ENCODE assay signal across 14 cellular contexts in the genomic region with DNA sequence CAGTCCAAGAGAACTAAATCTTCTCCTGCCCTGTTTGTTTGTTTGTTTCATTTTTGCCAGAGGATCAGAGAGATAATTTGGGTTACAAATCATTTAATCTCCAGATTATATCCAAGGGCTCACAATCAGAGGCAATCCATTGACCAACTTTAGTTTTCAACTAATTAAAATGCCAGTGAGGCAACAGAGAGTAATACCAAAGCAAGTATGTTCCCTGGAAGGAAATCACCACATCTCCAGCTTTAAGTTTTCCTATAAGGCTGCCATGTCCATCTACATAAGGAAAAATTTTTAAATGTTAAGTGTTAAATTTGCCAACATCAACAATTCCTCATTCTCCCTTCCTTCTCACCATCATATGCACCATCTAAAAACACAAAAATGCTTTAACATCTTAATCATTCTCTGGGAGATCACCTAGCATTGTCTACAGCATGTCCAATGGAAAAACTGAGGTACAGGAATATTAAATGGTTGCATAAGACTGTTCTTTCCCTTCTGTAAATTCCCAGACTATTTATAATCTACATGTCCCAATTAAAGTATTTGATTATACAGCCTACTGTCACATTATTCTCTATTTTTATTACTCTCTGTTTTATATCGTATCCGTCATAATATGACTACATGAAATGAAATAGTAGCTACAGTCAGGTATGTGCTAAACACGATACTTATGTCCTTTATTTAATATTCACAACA. TPM values are rescaled to one million over a fixed set of nuclear protein-coding genes. Genes with fewer than 3 reads are reported as not detected.
A peak's percentile ranks its signal among the peaks of the same experiment; 100 is the strongest.
DNase-seq lines count a peak whose midpoint lies in the region; ATAC-seq and TF ChIP-seq lines count a peak whose summit lies in the region.
"Had no signal": no experiment of that assay in that cellular context is flagged by ENCODE, and none has a peak within 500 bp of the region (broad histone marks: within the 10 kb centered on the region; RNA-seq: fewer than 3 reads in every experiment).

No MANE protein-coding gene starts in this region.

- H2AFZ ChIP-seq in PC-3 (ENCODE audit: low read length) (peak overlapping the region; percentile 0; the same call in 1 of the 2 replicates), mesenchymal stem cell (ENCODE audit: low read depth, low read length) (no peak overlapping the region)

- POLR2A ChIA-PET in PC-3 (lab: Charles Lee; ENCODE audit: unreplicated experiment), result interaction anchor here (0.6 to 1.5 kb wide), 6 partner anchors 10 to 205 kb away, joined by 3 to 9 read pairs (median 4); partner anchors contain the start of genes CHCHD1 and USP54

- H2BK12ac ChIP-seq in mesenchymal stem cell (ENCODE audit: low read length in 2 of 2), result no peak overlapping the region

- WGBS in mesenchymal stem cell, result no CpG with 5 or more reads among the region's 3 CpGs
- WGBS in testis, 2 donors, result 79 to 84% methylated on average over 3 of the region's 3 CpGs

- H4K91ac ChIP-seq in mesenchymal stem cell (ENCODE audit: low read length), result no peak overlapping the region

- peaks cover 5% of the 10 kb centered on the region for H3F3A ChIP-seq in PC-3 (ENCODE audit: low read length, unreplicated experiment)

- H2BK15ac ChIP-seq in mesenchymal stem cell (ENCODE audit: low read depth, poor library complexity, severe bottlenecking), result no peak overlapping the region

- ATAC-seq in PC-3 (no peak), HG03095 (IDR thresholded peaks at IDR 0.05; ENCODE audit: unreplicated experiment) (no peak), GM19324 (IDR thresholded peaks at IDR 0.05; ENCODE audit: low FRiP score, unreplicated experiment) (no peak)

- TF ChIP-seq CTCF in PC-3 (conservative IDR thresholded peaks at IDR 0.05; ENCODE audit: low read depth, low read length) (no peak), colonic mucosa (IDR thresholded peaks at IDR 0.05) (no peak), testis (IDR thresholded peaks at IDR 0.05) (no peak)

- H3K9me2 ChIP-seq in PC-3 (replicated peaks; ENCODE audit: low read length), result no peaks in the 10 kb centered on the region

- H3K14ac ChIP-seq in mesenchymal stem cell (ENCODE audit: low read length in 2 of 2), result no peak overlapping the region

- H3K9me3 ChIP-seq in PC-3 (ENCODE audit: low read length) (no peaks in the 10 kb centered on the region), colonic mucosa (no peaks in the 10 kb centered on the region), mesenchymal stem cell (ENCODE audit: control insufficient read depth, low read length) (no peaks in the 10 kb centered on the region), testis (no peaks in the 10 kb centered on the region)
- H3K9me3 ChIP-seq: BLaER1 treated with 17β-estradiol and CSF1 and Interleukin-3, amounts not matched to agents 10 nM and 100 nM had no signal

- H3K79me2 ChIP-seq in PC-3 (ENCODE audit: low read length), result 0 out of 2 replicates have a peak, but pooled peaks cover 6% of the 10 kb centered on the region

- no TSS peak for BruUV-seq in PC-3 (replicated peaks; lab: Mats Ljungman, UMichigan)

- H3K9ac ChIP-seq in PC-3 (ENCODE audit: low read length), result peak overlapping the region; percentile 1; the same call in 1 of the 2 replicates
- peak overlapping the region in 1 of 2 donors; percentile 35 for H3K9ac ChIP-seq in colonic mucosa (ENCODE audit: low read depth in 2 of 2, low read length in 2 of 2)
- peak overlapping the region; percentile 20 for H3K9ac ChIP-seq in mesenchymal stem cell (ENCODE audit: low read length)

- H3K23ac ChIP-seq in mesenchymal stem cell (ENCODE audit: low read length in 2 of 2), result no peak overlapping the region

- H2BK5ac ChIP-seq in mesenchymal stem cell (ENCODE audit: low read depth, low read length, poor library complexity, severe bottlenecking), result no peak overlapping the region

- H3K27ac ChIP-seq in PC-3 (ENCODE audit: low read length) (peak overlapping the region; percentile 49), colonic mucosa (peak overlapping the region; percentile 72), mesenchymal stem cell (ENCODE audit: low read length, poor library complexity, severe bottlenecking) (no peak overlapping the region), testis (peak overlapping the region; percentile 57 to 74)
- H3K27ac ChIP-seq: BLaER1 treated with 17β-estradiol and CSF1 and Interleukin-3, amounts not matched to agents 10 nM and 100 nM had no signal

- H3K79me1 ChIP-seq in mesenchymal stem cell (replicated peaks; ENCODE audit: low read length, poor library complexity, severe bottlenecking), result peaks cover 17% of the 10 kb centered on the region

- H3K4ac ChIP-seq in mesenchymal stem cell (ENCODE audit: low read depth in 1 of 2, low read length in 2 of 2), result no peak overlapping the region

- H2AK5ac ChIP-seq in mesenchymal stem cell (ENCODE audit: low read length, severe bottlenecking), result no peak overlapping the region

- no peaks in the 10 kb centered on the region for H4K20me1 ChIP-seq in PC-3 (ENCODE audit: low read length)
- H4K20me1 ChIP-seq: BLaER1 treated with 17β-estradiol and CSF1 and Interleukin-3, amounts not matched to agents 10 nM and 100 nM had no signal

- H3K4me1 ChIP-seq in PC-3 (ENCODE audit: insufficient read depth, low read length), result peaks cover 34% of the 10 kb centered on the region
- H3K4me1 ChIP-seq in colonic mucosa, result no peaks in the 10 kb centered on the region
- peaks cover 2% of the 10 kb centered on the region for H3K4me1 ChIP-seq in mesenchymal stem cell (ENCODE audit: control insufficient read depth, insufficient read depth, low read depth, low read length)
- peaks cover 15% of the 10 kb centered on the region for H3K4me1 ChIP-seq in testis

- H3K36me3 ChIP-seq in PC-3 (ENCODE audit: low read depth, low read length), result peaks cover 13% of the 10 kb centered on the region; the same call in 1 of the 2 replicates
- no peaks in the 10 kb centered on the region for H3K36me3 ChIP-seq in colonic mucosa
- peaks cover 2 to 3% of the 10 kb centered on the region in 2 experiments for H3K36me3 ChIP-seq in mesenchymal stem cell (ENCODE audit: control insufficient read depth in 1 of 2, insufficient read depth in 2 of 2, low read depth in 1 of 2, low read length in 2 of 2)
- H3K36me3 ChIP-seq in testis (ENCODE audit: low read depth, missing control alignments), result no peaks in the 10 kb centered on the region
- H3K36me3 ChIP-seq: BLaER1 treated with 17β-estradiol and CSF1 and Interleukin-3, amounts not matched to agents 10 nM and 100 nM had no signal

- no peak overlapping the region for H4K8ac ChIP-seq in mesenchymal stem cell (ENCODE audit: low read length)

- H3K27me3 ChIP-seq in PC-3 (ENCODE audit: low read length) (no peaks in the 10 kb centered on the region), colonic mucosa (no peaks in the 10 kb centered on the region), mesenchymal stem cell (ENCODE audit: control insufficient read depth in 1 of 2, insufficient read depth in 1 of 2, low read length in 2 of 2) (no peaks in the 10 kb centered on the region), testis (no peaks in the 10 kb centered on the region)
- H3K27me3 ChIP-seq: BLaER1 treated with 17β-estradiol and CSF1 and Interleukin-3, amounts not matched to agents 10 nM and 100 nM had no signal

- DNase-seq in PC-3 (no peak), colonic mucosa (no peak), mesenchymal stem cell (no peak), testis (no peak), head of caudate nucleus (no peak)
- no peak for DNase-seq in stimulated activated CD4-positive, alpha-beta T cell treated with anti-CD3 and anti-CD28 coated beads, Interleukin-1b, Interleukin-23, amount 100 ng/mL, for 48 hours
- DNase-seq: activated CD4-positive, alpha-beta memory T cell treated with anti-CD3 and anti-CD28 coated beads for 36 hours; central memory CD4-positive, alpha-beta T cell; NCI-H1417; NCI-H446 treated with DMSO at 0.1 percent for 48 hours; stimulated activated CD8-positive, alpha-beta memory T cell treated with anti-CD3 and anti-CD28 coated beads, Interleukin-4, amount 100 ng/mL, for 48 hours had no signal

- no peak for TF ChIP-seq POLR2A in testis (IDR thresholded peaks at IDR 0.05)

- H3K4me2 ChIP-seq in PC-3 (ENCODE audit: low read length), result peak overlapping the region; percentile 30
- no peak overlapping the region for H3K4me2 ChIP-seq in mesenchymal stem cell (ENCODE audit: low read length, poor library complexity, severe bottlenecking)

- intact Hi-C loops in PC-3 (cut with micrococcal nuclease) (loop anchor here (1.0 kb wide), 4 partner anchors 9 to 67 kb away; no protein-coding TSS in a partner anchor), colonic mucosa (cut with DNase I) (no loop called here), testis (cut with DNase I; ENCODE audit: low total_unique reads) (no loop called here), head of caudate nucleus (cut with DNase I) (no loop called here)

- CTCF ChIA-PET in PC-3 (lab: Charles Lee), result interaction anchor here (1.0 to 1.3 kb wide), 3 partner anchors 9 to 302 kb away, joined by 3 to 5 read pairs (median 4); no protein-coding TSS in a partner anchor

- no peak overlapping the region for H3K4me3 ChIP-seq in PC-3 (ENCODE audit: low read length)
- no peak overlapping the region for H3K4me3 ChIP-seq in colonic mucosa
- no peak overlapping the region for H3K4me3 ChIP-seq in mesenchymal stem cell (ENCODE audit: insufficient read depth in 1 of 2, low read depth in 1 of 2, low read length in 2 of 2)
- H3K4me3 ChIP-seq in testis, result no peak overlapping the region
- H3K4me3 ChIP-seq: BLaER1 treated with 17β-estradiol and CSF1 and Interleukin-3, amounts not matched to agents 10 nM and 100 nM had no signal

- H2BK120ac ChIP-seq in mesenchymal stem cell (ENCODE audit: low read depth, low read length), result no peak overlapping the region

- no peak overlapping the region for H3K18ac ChIP-seq in mesenchymal stem cell (ENCODE audit: low read depth in 1 of 2, low read length in 2 of 2)

RNA-seq across cellular contexts. Expression of gene USP54, which starts 14.1 kb away (rescaled TPM):
- total RNA-seq in PC-3 (2014; rRNA removed) (40.5 and 43.7 TPM in 2 replicates), colonic mucosa (100 to 1,000 TPM in 1 of 2 donors, 10 to 100 TPM in 1; 70.8 to 151 TPM), testis (10 to 100 TPM; 61.3 to 77.9 TPM)
- polyA plus RNA-seq in mesenchymal stem cell (2013, experiment 1 of 2), result 6.2 TPM
- 5.8 TPM for polyA plus RNA-seq in mesenchymal stem cell (2013, experiment 2 of 2)
- polyA plus RNA-seq in testis (ENCODE audit: insufficient read depth, low read depth, low replicate concordance), result 40.7 TPM
